1 cellular context compared by ENCODE assay signal in the genomic region with DNA sequence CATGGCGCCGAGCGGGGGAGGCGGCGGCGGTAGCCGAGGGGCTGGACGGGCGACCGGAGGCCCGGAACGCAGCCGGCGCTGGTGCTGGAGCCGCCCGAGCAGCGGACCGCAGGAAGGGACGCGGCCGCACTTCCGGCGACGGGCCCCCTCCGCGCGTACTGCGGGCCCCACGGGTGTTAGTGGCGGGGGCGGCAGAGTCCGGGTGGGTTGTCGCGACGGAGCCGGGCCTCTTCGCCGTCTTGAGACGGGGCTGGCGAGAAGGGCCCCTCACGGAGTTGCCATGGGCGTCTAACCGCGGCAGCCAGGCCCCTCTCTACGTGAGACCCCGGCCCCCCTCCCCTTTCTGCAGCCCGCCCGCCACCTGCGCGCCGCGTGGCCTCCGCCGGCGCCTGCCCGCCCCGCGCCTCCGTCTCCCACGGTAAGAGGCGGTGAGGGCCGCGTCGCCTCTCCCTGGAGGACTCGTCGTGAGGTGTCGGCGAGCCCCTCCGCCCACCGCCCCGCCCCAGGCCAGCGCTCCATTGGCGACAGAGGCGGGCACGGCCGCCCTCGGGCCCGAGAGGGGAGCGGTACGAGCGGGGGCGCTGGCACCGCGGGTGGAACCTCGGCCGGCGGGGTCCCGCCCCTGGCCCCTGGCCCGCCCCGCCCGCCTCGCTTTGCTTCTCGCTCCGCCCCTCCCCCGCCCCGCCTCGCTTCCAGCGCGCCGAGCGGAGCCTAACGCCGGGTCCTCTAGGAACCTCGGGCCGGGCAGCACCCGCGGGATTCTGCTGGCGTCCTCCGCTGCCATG.
TF ChIP-seq lines count a peak whose summit lies in the region.

A gene with protein sequence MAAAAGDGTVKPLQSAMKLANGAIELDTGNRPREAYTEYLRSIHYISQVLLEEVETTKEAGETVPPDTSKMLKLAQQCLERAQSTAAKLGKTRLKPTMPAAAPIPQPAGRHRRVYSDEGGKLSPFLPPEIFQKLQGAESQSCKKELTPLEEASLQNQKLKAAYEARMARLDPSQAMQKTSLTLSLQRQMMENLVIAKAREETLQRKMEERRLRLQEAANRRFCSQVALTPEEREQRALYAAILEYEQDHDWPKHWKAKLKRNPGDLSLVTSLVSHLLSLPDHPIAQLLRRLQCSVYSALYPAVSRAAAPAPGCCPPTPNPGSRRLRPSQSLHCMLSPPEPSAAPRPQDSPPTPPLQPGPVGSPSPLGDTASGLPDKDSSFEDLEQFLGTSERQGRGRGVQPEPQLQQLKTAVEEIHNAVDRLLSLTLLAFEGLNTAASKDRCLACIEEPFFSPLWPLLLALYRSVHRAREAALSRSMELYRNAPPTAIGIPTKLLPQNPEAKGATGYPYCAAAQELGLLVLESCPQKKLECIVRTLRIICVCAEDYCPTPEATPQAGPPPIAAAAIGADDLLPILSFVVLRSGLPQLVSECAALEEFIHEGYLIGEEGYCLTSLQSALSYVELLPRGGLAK (minus strand): TSS at position 40 of the 785 bp plus-strand sequence. CDS start 37 bp downstream, at position 3.
A gene with protein sequence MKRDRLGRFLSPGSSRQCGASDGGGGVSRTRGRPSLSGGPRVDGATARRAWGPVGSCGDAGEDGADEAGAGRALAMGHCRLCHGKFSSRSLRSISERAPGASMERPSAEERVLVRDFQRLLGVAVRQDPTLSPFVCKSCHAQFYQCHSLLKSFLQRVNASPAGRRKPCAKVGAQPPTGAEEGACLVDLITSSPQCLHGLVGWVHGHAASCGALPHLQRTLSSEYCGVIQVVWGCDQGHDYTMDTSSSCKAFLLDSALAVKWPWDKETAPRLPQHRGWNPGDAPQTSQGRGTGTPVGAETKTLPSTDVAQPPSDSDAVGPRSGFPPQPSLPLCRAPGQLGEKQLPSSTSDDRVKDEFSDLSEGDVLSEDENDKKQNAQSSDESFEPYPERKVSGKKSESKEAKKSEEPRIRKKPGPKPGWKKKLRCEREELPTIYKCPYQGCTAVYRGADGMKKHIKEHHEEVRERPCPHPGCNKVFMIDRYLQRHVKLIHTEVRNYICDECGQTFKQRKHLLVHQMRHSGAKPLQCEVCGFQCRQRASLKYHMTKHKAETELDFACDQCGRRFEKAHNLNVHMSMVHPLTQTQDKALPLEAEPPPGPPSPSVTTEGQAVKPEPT (plus strand): TSS at position 679 of the 785 bp plus-strand sequence. CDS start 104 bp downstream, at position 783.

TF ChIP-seq in K562, 482 proteins besides CTCF, POLR2A, EP300 and RAD21 (continued from another document):
- TF ChIP-seq NFIX (CRISPR knock-in tag; IDR thresholded peaks at IDR 0.05; ENCODE audit: low read depth) (no peak), NFXL1 (CRISPR knock-in tag; IDR thresholded peaks at IDR 0.05) (no peak), ESRRA (IDR thresholded peaks at IDR 0.05; ENCODE audit: borderline replicate concordance, low read depth) (peak; percentile 81; the same call in 1 of the 2 replicates), EP400 (IDR thresholded peaks at IDR 0.05) (peak; percentile 97), ZZZ3 (IDR thresholded peaks at IDR 0.05) (no peak), NBN (IDR thresholded peaks at IDR 0.05; ENCODE audit: low read depth) (no peak), ZNF41 (CRISPR knock-in tag; conservative IDR thresholded peaks at IDR 0.05) (no peak), ZNF830 (CRISPR knock-in tag; IDR thresholded peaks at IDR 0.05) (no peak), DNMT1 (IDR thresholded peaks at IDR 0.05) (no peak), ZNF263 (CRISPR knock-in tag; IDR thresholded peaks at IDR 0.05; ENCODE audit: borderline replicate concordance) (0 out of 2 replicates have a peak, but pooled peaks have one; percentile 18), CREBBP (IDR thresholded peaks at IDR 0.05; ENCODE audit: low read depth, low read length) (no peak), FOXP1 (CRISPR knock-in tag; IDR thresholded peaks at IDR 0.05) (peak; percentile 56; the same call in 1 of the 2 replicates), SMARCC2 (IDR thresholded peaks at IDR 0.05; ENCODE audit: low read depth) (no peak), RFX7 (CRISPR knock-in tag; IDR thresholded peaks at IDR 0.05) (no peak), C11orf30 (IDR thresholded peaks at IDR 0.05; ENCODE audit: low read depth) (peak; percentile 89), NFATC3 (IDR thresholded peaks at IDR 0.05) (no peak), PTBP1 (IDR thresholded peaks at IDR 0.05; ENCODE audit: low read depth, low read length) (peak; percentile 44; the same call in 1 of the 2 replicates), MEIS2 (IDR thresholded peaks at IDR 0.05; ENCODE audit: partially characterized antibody) (no peak), YBX1 (IDR thresholded peaks at IDR 0.05) (no peak), LEF1 (IDR thresholded peaks at IDR 0.05) (no peak), RNF2 (IDR thresholded peaks at IDR 0.05) (0 out of 2 replicates have a peak, but pooled peaks have one; percentile 28), HNRNPLL (IDR thresholded peaks at IDR 0.05; ENCODE audit: low read depth, low read length, poor library complexity, severe bottlenecking) (no peak), ZNF444 (CRISPR knock-in tag; IDR thresholded peaks at IDR 0.05) (no peak), NELFE (IDR thresholded peaks at IDR 0.05; ENCODE audit: insufficient read depth, insufficient read length) (no peak), RBM17 (IDR thresholded peaks at IDR 0.05; ENCODE audit: borderline replicate concordance, low read depth, low read length) (no peak), RBM15 (IDR thresholded peaks at IDR 0.05; ENCODE audit: insufficient read depth, low read length) (no peak)
- TF ChIP-seq, protein P1, sequence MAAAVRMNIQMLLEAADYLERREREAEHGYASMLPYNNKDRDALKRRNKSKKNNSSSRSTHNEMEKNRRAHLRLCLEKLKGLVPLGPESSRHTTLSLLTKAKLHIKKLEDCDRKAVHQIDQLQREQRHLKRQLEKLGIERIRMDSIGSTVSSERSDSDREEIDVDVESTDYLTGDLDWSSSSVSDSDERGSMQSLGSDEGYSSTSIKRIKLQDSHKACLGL (CRISPR knock-in tag; IDR thresholded peaks at IDR 0.05; ENCODE audit: borderline replicate concordance, poor library complexity, severe bottlenecking), result peak; percentile 35
- TF ChIP-seq, protein P2, sequence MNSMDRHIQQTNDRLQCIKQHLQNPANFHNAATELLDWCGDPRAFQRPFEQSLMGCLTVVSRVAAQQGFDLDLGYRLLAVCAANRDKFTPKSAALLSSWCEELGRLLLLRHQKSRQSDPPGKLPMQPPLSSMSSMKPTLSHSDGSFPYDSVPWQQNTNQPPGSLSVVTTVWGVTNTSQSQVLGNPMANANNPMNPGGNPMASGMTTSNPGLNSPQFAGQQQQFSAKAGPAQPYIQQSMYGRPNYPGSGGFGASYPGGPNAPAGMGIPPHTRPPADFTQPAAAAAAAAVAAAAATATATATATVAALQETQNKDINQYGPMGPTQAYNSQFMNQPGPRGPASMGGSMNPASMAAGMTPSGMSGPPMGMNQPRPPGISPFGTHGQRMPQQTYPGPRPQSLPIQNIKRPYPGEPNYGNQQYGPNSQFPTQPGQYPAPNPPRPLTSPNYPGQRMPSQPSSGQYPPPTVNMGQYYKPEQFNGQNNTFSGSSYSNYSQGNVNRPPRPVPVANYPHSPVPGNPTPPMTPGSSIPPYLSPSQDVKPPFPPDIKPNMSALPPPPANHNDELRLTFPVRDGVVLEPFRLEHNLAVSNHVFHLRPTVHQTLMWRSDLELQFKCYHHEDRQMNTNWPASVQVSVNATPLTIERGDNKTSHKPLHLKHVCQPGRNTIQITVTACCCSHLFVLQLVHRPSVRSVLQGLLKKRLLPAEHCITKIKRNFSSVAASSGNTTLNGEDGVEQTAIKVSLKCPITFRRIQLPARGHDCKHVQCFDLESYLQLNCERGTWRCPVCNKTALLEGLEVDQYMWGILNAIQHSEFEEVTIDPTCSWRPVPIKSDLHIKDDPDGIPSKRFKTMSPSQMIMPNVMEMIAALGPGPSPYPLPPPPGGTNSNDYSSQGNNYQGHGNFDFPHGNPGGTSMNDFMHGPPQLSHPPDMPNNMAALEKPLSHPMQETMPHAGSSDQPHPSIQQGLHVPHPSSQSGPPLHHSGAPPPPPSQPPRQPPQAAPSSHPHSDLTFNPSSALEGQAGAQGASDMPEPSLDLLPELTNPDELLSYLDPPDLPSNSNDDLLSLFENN (IDR thresholded peaks at IDR 0.05; ENCODE audit: low read depth in 2 of 2, low read length in 2 of 2), result no peak
- TF ChIP-seq, protein P3, sequence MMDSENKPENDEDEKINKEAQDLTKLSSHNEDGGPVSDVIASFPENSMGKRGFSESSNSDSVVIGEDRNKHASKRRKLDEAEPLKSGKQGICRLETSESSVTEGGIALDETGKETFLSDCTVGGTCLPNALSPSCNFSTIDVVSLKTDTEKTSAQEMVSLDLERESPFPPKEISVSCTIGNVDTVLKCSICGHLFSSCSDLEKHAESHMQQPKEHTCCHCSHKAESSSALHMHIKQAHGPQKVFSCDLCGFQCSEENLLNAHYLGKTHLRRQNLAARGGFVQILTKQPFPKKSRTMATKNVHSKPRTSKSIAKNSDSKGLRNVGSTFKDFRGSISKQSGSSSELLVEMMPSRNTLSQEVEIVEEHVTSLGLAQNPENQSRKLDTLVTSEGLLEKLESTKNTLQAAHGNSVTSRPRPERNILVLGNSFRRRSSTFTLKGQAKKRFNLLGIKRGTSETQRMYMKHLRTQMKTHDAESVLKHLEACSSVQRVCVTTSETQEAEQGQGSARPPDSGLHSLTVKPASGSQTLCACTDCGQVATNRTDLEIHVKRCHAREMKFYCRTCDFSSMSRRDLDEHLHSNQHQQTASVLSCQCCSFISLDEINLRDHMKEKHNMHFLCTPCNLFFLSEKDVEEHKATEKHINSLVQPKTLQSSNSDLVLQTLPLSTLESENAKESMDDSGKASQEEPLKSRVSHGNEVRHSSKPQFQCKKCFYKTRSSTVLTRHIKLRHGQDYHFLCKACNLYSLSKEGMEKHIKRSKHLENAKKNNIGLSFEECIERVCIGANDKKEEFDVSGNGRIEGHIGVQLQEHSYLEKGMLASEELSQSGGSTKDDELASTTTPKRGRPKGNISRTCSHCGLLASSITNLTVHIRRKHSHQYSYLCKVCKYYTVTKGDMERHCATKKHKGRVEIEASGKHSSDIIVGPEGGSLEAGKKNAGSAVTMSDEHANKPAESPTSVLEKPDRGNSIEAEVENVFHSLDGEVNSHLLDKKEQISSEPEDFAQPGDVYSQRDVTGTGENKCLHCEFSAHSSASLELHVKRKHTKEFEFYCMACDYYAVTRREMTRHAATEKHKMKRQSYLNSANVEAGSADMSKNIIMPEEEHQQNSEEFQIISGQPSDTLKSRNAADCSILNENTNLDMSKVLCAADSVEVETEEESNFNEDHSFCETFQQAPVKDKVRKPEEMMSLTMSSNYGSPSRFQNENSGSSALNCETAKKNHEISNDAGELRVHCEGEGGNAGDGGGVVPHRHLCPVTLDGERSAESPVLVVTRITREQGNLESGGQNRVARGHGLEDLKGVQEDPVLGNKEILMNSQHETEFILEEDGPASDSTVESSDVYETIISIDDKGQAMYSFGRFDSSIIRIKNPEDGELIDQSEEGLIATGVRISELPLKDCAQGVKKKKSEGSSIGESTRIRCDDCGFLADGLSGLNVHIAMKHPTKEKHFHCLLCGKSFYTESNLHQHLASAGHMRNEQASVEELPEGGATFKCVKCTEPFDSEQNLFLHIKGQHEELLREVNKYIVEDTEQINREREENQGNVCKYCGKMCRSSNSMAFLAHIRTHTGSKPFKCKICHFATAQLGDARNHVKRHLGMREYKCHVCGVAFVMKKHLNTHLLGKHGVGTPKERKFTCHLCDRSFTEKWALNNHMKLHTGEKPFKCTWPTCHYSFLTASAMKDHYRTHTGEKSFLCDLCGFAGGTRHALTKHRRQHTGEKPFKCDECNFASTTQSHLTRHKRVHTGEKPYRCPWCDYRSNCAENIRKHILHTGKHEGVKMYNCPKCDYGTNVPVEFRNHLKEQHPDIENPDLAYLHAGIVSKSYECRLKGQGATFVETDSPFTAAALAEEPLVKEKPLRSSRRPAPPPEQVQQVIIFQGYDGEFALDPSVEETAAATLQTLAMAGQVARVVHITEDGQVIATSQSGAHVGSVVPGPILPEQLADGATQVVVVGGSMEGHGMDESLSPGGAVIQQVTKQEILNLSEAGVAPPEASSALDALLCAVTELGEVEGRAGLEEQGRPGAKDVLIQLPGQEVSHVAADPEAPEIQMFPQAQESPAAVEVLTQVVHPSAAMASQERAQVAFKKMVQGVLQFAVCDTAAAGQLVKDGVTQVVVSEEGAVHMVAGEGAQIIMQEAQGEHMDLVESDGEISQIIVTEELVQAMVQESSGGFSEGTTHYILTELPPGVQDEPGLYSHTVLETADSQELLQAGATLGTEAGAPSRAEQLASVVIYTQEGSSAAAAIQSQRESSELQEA (IDR thresholded peaks at IDR 0.05; ENCODE audit: low read depth), result no peak
- TF ChIP-seq, protein P4, sequence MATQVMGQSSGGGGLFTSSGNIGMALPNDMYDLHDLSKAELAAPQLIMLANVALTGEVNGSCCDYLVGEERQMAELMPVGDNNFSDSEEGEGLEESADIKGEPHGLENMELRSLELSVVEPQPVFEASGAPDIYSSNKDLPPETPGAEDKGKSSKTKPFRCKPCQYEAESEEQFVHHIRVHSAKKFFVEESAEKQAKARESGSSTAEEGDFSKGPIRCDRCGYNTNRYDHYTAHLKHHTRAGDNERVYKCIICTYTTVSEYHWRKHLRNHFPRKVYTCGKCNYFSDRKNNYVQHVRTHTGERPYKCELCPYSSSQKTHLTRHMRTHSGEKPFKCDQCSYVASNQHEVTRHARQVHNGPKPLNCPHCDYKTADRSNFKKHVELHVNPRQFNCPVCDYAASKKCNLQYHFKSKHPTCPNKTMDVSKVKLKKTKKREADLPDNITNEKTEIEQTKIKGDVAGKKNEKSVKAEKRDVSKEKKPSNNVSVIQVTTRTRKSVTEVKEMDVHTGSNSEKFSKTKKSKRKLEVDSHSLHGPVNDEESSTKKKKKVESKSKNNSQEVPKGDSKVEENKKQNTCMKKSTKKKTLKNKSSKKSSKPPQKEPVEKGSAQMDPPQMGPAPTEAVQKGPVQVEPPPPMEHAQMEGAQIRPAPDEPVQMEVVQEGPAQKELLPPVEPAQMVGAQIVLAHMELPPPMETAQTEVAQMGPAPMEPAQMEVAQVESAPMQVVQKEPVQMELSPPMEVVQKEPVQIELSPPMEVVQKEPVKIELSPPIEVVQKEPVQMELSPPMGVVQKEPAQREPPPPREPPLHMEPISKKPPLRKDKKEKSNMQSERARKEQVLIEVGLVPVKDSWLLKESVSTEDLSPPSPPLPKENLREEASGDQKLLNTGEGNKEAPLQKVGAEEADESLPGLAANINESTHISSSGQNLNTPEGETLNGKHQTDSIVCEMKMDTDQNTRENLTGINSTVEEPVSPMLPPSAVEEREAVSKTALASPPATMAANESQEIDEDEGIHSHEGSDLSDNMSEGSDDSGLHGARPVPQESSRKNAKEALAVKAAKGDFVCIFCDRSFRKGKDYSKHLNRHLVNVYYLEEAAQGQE (CRISPR knock-in tag; IDR thresholded peaks at IDR 0.05; ENCODE audit: low read depth), result peak; percentile 41; the same call in 1 of the 2 replicates
TF ChIP-seq in K562: peak in this region for 144.
